In the genomic region with DNA sequence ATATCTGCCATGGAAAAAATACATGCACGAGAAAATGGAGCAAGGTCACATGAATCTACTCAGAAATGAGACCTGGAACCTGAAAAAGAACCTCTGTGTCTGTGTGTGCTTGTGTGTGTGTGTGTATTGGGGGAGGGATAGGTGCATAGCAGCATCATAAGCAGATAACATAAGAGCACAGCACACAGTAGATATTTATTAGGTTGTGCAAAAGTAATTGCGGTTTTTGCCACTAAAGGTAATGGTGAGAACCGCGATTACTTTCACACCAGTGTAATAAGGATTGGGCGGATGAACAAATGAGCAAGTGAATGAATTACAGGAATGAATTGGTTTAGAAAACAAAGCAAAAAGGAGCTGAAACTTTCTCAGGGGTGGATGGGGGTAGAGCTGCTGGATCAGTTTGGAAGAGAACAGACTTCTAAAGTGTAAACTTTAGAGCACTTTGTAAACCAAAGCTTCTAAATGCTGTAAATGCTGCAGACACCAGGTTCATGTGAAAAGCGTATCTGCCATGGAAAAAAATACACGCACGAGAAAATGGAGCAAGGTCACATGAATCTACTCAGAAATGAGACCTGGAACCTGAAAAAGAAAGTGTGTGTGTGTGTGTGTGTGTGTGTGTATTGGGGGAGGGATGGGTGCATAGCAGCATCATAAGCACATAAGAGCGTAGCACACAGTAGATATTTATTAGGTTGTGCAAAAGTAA, we compare ENCODE assay signal across 8 cellular contexts.
A peak's percentile ranks its signal among the peaks of the same experiment; 100 is the strongest.
DNase-seq lines count a peak whose midpoint lies in the region; ATAC-seq lines count a peak whose summit lies in the region.

No MANE protein-coding gene starts in this region.

- no peaks in the 10 kb centered on the region for H3K9me3 ChIP-seq in T-helper 17 cell (ENCODE audit: control insufficient read depth, low read length, poor library complexity, severe bottlenecking)
- H3K9me3 ChIP-seq in iPS-20b (ENCODE audit: insufficient read depth, low read depth, low read length), result no peaks in the 10 kb centered on the region
- no peaks in the 10 kb centered on the region for H3K9me3 ChIP-seq in subcutaneous abdominal adipose tissue (ENCODE audit: control insufficient read depth in 5 of 5, low read length in 5 of 5)

- H3K4me1 Mint-ChIP-seq in T-helper 17 cell, result peaks cover 37% of the 10 kb centered on the region

- in situ Hi-C loops in G401 (cut with HindIII; ENCODE audit: low sequenced_read_pairs), result loop anchor here (25.0 kb wide), 1 partner anchor 116 kb away; no protein-coding TSS in a partner anchor

- ATAC-seq in T-helper 17 cell, result peak; percentile 26

- peaks cover 13% of the 10 kb centered on the region; the same call in 1 of the 2 replicates for H3K27me3 ChIP-seq in iPS-20b (ENCODE audit: insufficient read depth, low read length)
- no peaks in the 10 kb centered on the region for H3K27me3 ChIP-seq in subcutaneous abdominal adipose tissue (ENCODE audit: control insufficient read depth in 5 of 5, insufficient read depth in 4 of 5, low read length in 5 of 5)

- H3K4me3 ChIP-seq in iPS-20b (ENCODE audit: low read length) (no peak overlapping the region), subcutaneous abdominal adipose tissue (ENCODE audit: low read depth in 1 of 5, low read length in 5 of 5) (no peak overlapping the region)

- peak overlapping the region; percentile 91 for H3K27ac Mint-ChIP-seq in T-helper 17 cell

- H3K36me3 Mint-ChIP-seq in T-helper 17 cell (ENCODE audit: low read depth), result no peaks in the 10 kb centered on the region

- peak; percentile 53 for DNase-seq in DMS53 (lab: John Stamatoyannopoulos, UW)
- no peak for DNase-seq in DMS53 treated with DMSO at 0.1 percent for 48 hours (lab: John Stamatoyannopoulos, UW; ENCODE audit: unreplicated experiment)
- no peak for DNase-seq in T-helper 17 cell
- no peak for DNase-seq in G401 (ENCODE audit: low spot score)
- no peak for DNase-seq in C1 segment of cervical spinal cord (lab: John Stamatoyannopoulos, UW)
- no peak for DNase-seq in NOMO-1 treated with dmso at 0.1 percent for 144 hours (lab: John Stamatoyannopoulos, UW; ENCODE audit: unreplicated experiment)

- H3K4me1 ChIP-seq in iPS-20b (ENCODE audit: insufficient read depth, low read length), result peaks cover 38% of the 10 kb centered on the region
- H3K4me1 ChIP-seq in subcutaneous abdominal adipose tissue (ENCODE audit: control insufficient read depth in 5 of 5, insufficient read depth in 5 of 5, low read length in 5 of 5), result peaks cover 16 to 80% (median 70%) of the 10 kb centered on the region in 5 donors

- H3K27ac ChIP-seq in iPS-20b (ENCODE audit: low read length) (peak overlapping the region; percentile 25), subcutaneous abdominal adipose tissue (ENCODE audit: low read depth, low read length) (peak overlapping the region; percentile 94)

- no peaks in the 10 kb centered on the region for H3K27me3 Mint-ChIP-seq in T-helper 17 cell

- H3K4me3 Mint-ChIP-seq in T-helper 17 cell, result peak overlapping the region; percentile 73

- H3K9ac ChIP-seq in iPS-20b (ENCODE audit: low read depth, low read length) (peak overlapping the region; percentile 68; the same call in 1 of the 2 replicates), subcutaneous abdominal adipose tissue (ENCODE audit: low read length in 5 of 5) (peak overlapping the region in 4 of 5 donors; percentile 59 to 78 (median 66))

- H3K36me3 ChIP-seq in iPS-20b (ENCODE audit: insufficient read depth, low read depth, low read length), result no peaks in the 10 kb centered on the region
- H3K36me3 ChIP-seq in subcutaneous abdominal adipose tissue (ENCODE audit: control insufficient read depth in 5 of 5, insufficient read depth in 5 of 5, low read length in 5 of 5), result no peaks in the 10 kb centered on the region
